Comparison of ENCODE assay signal across 29 cellular contexts in genomic region chr1:72693899-72694298, GRCh38.
"Had no signal": no experiment of that assay in that cellular context is flagged by ENCODE, and none has a peak within 500 bp of the region (broad histone marks: within the 10 kb centered on the region; RNA-seq: fewer than 3 reads in every experiment).

No MANE protein-coding gene starts in this region.

- DNase-seq: colonic mucosa; cortex of kidney; dermis blood vessel endothelial cell; dorsolateral prefrontal cortex; effector CD4-positive, alpha-beta T cell; effector CD8-positive, alpha-beta T cell; effector memory CD4-positive, alpha-beta T cell; effector memory CD8-positive, alpha-beta T cell; endodermal cell; erythroblast; esophagus squamous epithelium; foreskin fibroblast; foreskin keratinocyte; foreskin melanocyte; gastrocnemius medialis; glutamatergic neuron; head of caudate nucleus; heart left ventricle; heart right ventricle had no signal

- H3K9me3 ChIP-seq: colonic mucosa, gastrocnemius medialis had no signal

- H3K4me1 Mint-ChIP-seq: endodermal cell had no signal

- H3K4me3 ChIP-seq: colonic mucosa, coronary artery, dorsolateral prefrontal cortex, esophagus muscularis mucosa, esophagus squamous epithelium, gastrocnemius medialis, gastroesophageal sphincter, heart left ventricle, heart right ventricle had no signal

- H3K36me3 ChIP-seq: colonic mucosa, esophagus muscularis mucosa, esophagus squamous epithelium, gastrocnemius medialis, gastroesophageal sphincter, heart left ventricle, heart right ventricle had no signal

- ATAC-seq: effector memory CD8-positive, alpha-beta T cell; esophagus mucosa; foreskin keratinocyte; gastrocnemius medialis; gastroesophageal sphincter; heart left ventricle; heart right ventricle had no signal

- H3K27me3 ChIP-seq: colonic mucosa, dorsolateral prefrontal cortex, esophagus muscularis mucosa, esophagus squamous epithelium, foreskin keratinocyte, gastrocnemius medialis, gastroesophageal sphincter, heart left ventricle, heart right ventricle had no signal

- H3K27ac ChIP-seq: colonic mucosa, coronary artery, dorsolateral prefrontal cortex, epithelial cell of prostate, esophagus muscularis mucosa, esophagus squamous epithelium, foreskin keratinocyte, gastrocnemius medialis, gastroesophageal sphincter, heart left ventricle, heart right ventricle had no signal

- H3K4me1 ChIP-seq: colonic mucosa, esophagus muscularis mucosa, esophagus squamous epithelium, foreskin keratinocyte, gastrocnemius medialis, gastroesophageal sphincter, heart left ventricle, heart right ventricle had no signal

- H3K4me3 Mint-ChIP-seq: dendritic cell treated with granulocyte-macrophage colony-stimulating factor and Interleukin-4, amounts not matched to agents 40 ng/mL and 50 ng/mL, for 4 days; effector memory CD8-positive, alpha-beta T cell; endodermal cell had no signal

- H3K27me3 Mint-ChIP-seq: dendritic cell treated with granulocyte-macrophage colony-stimulating factor and Interleukin-4, amounts not matched to agents 40 ng/mL and 50 ng/mL, for 4 days; effector memory CD8-positive, alpha-beta T cell had no signal

- H3K27ac Mint-ChIP-seq: dendritic cell treated with granulocyte-macrophage colony-stimulating factor and Interleukin-4, amounts not matched to agents 40 ng/mL and 50 ng/mL, for 4 days; effector memory CD8-positive, alpha-beta T cell; endodermal cell had no signal

- FAIRE-seq: colon, endometrium, endothelial cell of umbilical vein, frontal cortex had no signal
